In the genomic region with DNA sequence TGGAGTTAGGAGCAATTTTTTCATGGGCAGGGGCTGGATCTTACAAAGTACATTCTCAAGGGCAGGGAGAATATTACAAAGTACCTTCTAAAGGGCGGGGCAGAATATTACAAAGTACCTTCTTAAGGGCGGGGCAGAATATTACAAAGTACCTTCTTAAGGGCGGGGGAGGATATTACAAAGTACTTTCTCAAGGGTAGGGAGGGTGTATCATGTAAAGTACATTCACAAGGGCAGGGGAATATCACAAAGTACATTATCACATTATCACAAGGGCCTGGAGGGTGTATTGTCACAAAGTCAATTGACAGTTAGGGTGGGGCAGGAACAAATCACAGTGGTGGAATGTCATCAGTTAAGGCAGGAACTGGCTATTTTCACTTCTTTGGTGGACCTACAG, we compare ENCODE assay signal across 18 cellular contexts. TPM values are rescaled to one million over a fixed set of nuclear protein-coding genes. Genes with fewer than 3 reads are reported as not detected.
DNase-seq lines count a peak whose midpoint lies in the region; ATAC-seq, FAIRE-seq and TF ChIP-seq lines count a peak whose summit lies in the region.
"Not testable (repeated sequence)": the region's sequence is repeated elsewhere in the genome, so short reads cannot be mapped to it uniquely, and the experiment has no call there.
"Had no signal": no experiment of that assay in that cellular context is flagged by ENCODE, and none has a peak within 500 bp of the region (broad histone marks: within the 10 kb centered on the region; RNA-seq: fewer than 3 reads in every experiment).

No MANE protein-coding gene starts in this region.

- not testable (repeated sequence) for H3K27ac Mint-ChIP-seq in endodermal cell
- H3K27ac Mint-ChIP-seq in progenitor cell of endocrine pancreas (peak overlapping the region; percentile 67), type B pancreatic cell (peak overlapping the region; percentile 87)

- DNase-seq in DMS53 (lab: John Stamatoyannopoulos, UW) = peak; percentile 21
- peak; percentile 12 for DNase-seq in PC-3
- not testable (repeated sequence) for DNase-seq in K562 (ENCODE audit: extremely low read depth in 1 of 4, low spot score in 3 of 4); endodermal cell; hepatocyte (ENCODE audit: low spot score); HepG2 (ENCODE audit: low spot score); progenitor cell of endocrine pancreas (ENCODE audit: low spot score, unreplicated experiment); type B pancreatic cell (ENCODE audit: extremely low spot score, unreplicated experiment)

- not testable (repeated sequence) for H3K9me3 ChIP-seq in PC-3 (ENCODE audit: low read length); K562 (replicated peaks; ENCODE audit: control insufficient read depth, insufficient read depth, low read depth, low read length); hepatocyte (ENCODE audit: low read depth)
- peaks cover 30% of the 10 kb centered on the region for H3K9me3 ChIP-seq in endodermal cell (ENCODE audit: control insufficient read depth, low read length)
- peaks cover 19% of the 10 kb centered on the region for H3K9me3 ChIP-seq in HepG2 (ENCODE audit: low read length)

- in situ Hi-C loops in K562 (cut with MboI); HepG2 (cut with HindIII; ENCODE audit: extremely low pct_ligation_motif_present, low pct_unique_long_range_greater_than_20kb): not testable (repeated sequence)

- H3K9me1 ChIP-seq in K562 (ENCODE audit: control insufficient read depth, insufficient read depth, low read length) = not testable (repeated sequence)

- not testable (repeated sequence) for TF ChIP-seq EP300 in K562 (IDR thresholded peaks at IDR 0.05; ENCODE audit: low read length); HepG2 (IDR thresholded peaks at IDR 0.05; ENCODE audit: low read depth in 2 of 2, low read length in 2 of 2); HepG2 (CRISPR knock-in tag; IDR thresholded peaks at IDR 0.05; ENCODE audit: borderline replicate concordance)

- not testable (repeated sequence) for H3F3A ChIP-seq in PC-3 (ENCODE audit: low read length, unreplicated experiment)

- H3K4me1 ChIP-seq in PC-3 (ENCODE audit: insufficient read depth, low read length); K562 (replicated peaks in 1 of 2; ENCODE audit: control insufficient read depth in 2 of 2, insufficient read depth in 2 of 2, low read length in 2 of 2); endodermal cell (ENCODE audit: control insufficient read depth, insufficient read depth, low read length): not testable (repeated sequence)
- H3K4me1 ChIP-seq in hepatocyte (ENCODE audit: insufficient read depth) (peaks cover 11% of the 10 kb centered on the region), HepG2 (ENCODE audit: insufficient read depth, low read length) (peaks cover 45% of the 10 kb centered on the region)

- not testable (repeated sequence) for H3K36me3 Mint-ChIP-seq in endodermal cell (ENCODE audit: low read depth); progenitor cell of endocrine pancreas (ENCODE audit: insufficient read depth); type B pancreatic cell

- H3K9me2 ChIP-seq in PC-3 (replicated peaks; ENCODE audit: low read length); hepatocyte (replicated peaks; ENCODE audit: insufficient read depth): not testable (repeated sequence)

- CTCF ChIA-PET in PC-3 (lab: Charles Lee); K562 (lab: Yijun Ruan, JAX; ENCODE audit: low intra/inter-chr PET ratio); HepG2 (lab: Yijun Ruan, JAX; ENCODE audit: low intra/inter-chr PET ratio, low total read pairs): not testable (repeated sequence)

- BruUV-seq in PC-3 (replicated peaks; lab: Mats Ljungman, UMichigan); K562 (replicated peaks; lab: Mats Ljungman, UMichigan); HepG2 (replicated peaks; lab: Mats Ljungman, UMichigan): not testable (repeated sequence)

- TF ChIP-seq RAD21 in K562 (CRISPR knock-in tag; conservative IDR thresholded peaks at IDR 0.05 in 1 of 2, IDR thresholded peaks at IDR 0.05 in 1 of 2); HepG2 (CRISPR knock-in tag; IDR thresholded peaks at IDR 0.05): not testable (repeated sequence)

- WGBS in K562 (ENCODE audit: insufficient coverage, low coverage, missing lambda C conversion rate) = 7% methylated on average over 3 of the region's 3 CpGs
- 97 to 100% methylated on average over 1 to 3 of the region's 3 CpGs for WGBS in endodermal cell (ENCODE audit: insufficient coverage in 1 of 2, insufficient read length in 1 of 2), 2 experiments
- WGBS in hepatocyte (ENCODE audit: low lambda C conversion rate, missing lambda C conversion rate) = 100% methylated on average over 3 of the region's 3 CpGs
- WGBS in HepG2 (ENCODE audit: low lambda C conversion rate) = 52% methylated on average over 3 of the region's 3 CpGs

- H3K4me3 ChIP-seq in PC-3 (ENCODE audit: low read length); K562; hepatocyte; HepG2 (replicated peaks in 1 of 3; ENCODE audit: insufficient read depth in 1 of 3, low read depth in 2 of 3, low read length in 3 of 3): not testable (repeated sequence)
- H3K4me3 ChIP-seq in endodermal cell (ENCODE audit: low read length) = peak overlapping the region; percentile 60

- H3K4me1 Mint-ChIP-seq in endodermal cell = peaks cover 20% of the 10 kb centered on the region
- peaks cover 15% of the 10 kb centered on the region for H3K4me1 Mint-ChIP-seq in progenitor cell of endocrine pancreas (ENCODE audit: low read depth)
- not testable (repeated sequence) for H3K4me1 Mint-ChIP-seq in type B pancreatic cell (ENCODE audit: unreplicated experiment)

- not testable (repeated sequence) for H3K36me3 ChIP-seq in PC-3 (ENCODE audit: low read depth, low read length); K562 (ENCODE audit: control insufficient read depth, insufficient read depth, low read length); endodermal cell (ENCODE audit: control insufficient read depth, insufficient read depth, low read length); hepatocyte (replicated peaks; ENCODE audit: insufficient read depth, low read depth); HepG2 (replicated peaks in 1 of 2; ENCODE audit: control insufficient read depth in 1 of 2, insufficient read depth in 2 of 2, low read length in 2 of 2)

- TF ChIP-seq POLR2A in K562 (conservative IDR thresholded peaks at IDR 0.05); HepG2 (IDR thresholded peaks at IDR 0.05; ENCODE audit: insufficient read depth in 1 of 2, low read depth in 2 of 2, low read length in 2 of 2): not testable (repeated sequence)

- H3K9me3 Mint-ChIP-seq in endodermal cell = peaks cover 24% of the 10 kb centered on the region
- H3K9me3 Mint-ChIP-seq in progenitor cell of endocrine pancreas (ENCODE audit: low read depth); type B pancreatic cell: not testable (repeated sequence)

- H3K4me3 Mint-ChIP-seq in endodermal cell; progenitor cell of endocrine pancreas (ENCODE audit: low read depth): not testable (repeated sequence)
- peak overlapping the region; percentile 10 for H3K4me3 Mint-ChIP-seq in type B pancreatic cell

- peak; percentile 24 for ATAC-seq in PC-3
- ATAC-seq in K562, HepG2: not testable (repeated sequence)

- FAIRE-seq in K562 (lab: Jason Lieb, UNC); HepG2 (lab: Jason Lieb, UNC): not testable (repeated sequence)

- H3K79me2 ChIP-seq in PC-3 (ENCODE audit: low read length); K562 (ENCODE audit: control insufficient read depth, insufficient read depth, low read length); hepatocyte; HepG2 (ENCODE audit: insufficient read depth, low read length): not testable (repeated sequence)

- H3K27me3 Mint-ChIP-seq in endodermal cell (ENCODE audit: insufficient read depth); progenitor cell of endocrine pancreas; type B pancreatic cell: not testable (repeated sequence)

- not testable (repeated sequence) for H3K27me3 ChIP-seq in PC-3 (ENCODE audit: low read length); K562 (ENCODE audit: control insufficient read depth in 2 of 2, insufficient read depth in 2 of 2, low read length in 2 of 2); endodermal cell (ENCODE audit: control insufficient read depth, insufficient read depth, low read length, poor library complexity, severe bottlenecking); hepatocyte; HepG2 (ENCODE audit: control insufficient read depth in 1 of 2, insufficient read depth in 2 of 2, low read length in 2 of 2)

- intact Hi-C loops in PC-3 (cut with micrococcal nuclease); K562 (cut with micrococcal nuclease); HepG2 (cut with micrococcal nuclease; ENCODE audit: unreplicated experiment): not testable (repeated sequence)

- POLR2A ChIA-PET in PC-3 (lab: Charles Lee; ENCODE audit: unreplicated experiment); K562 (lab: Yijun Ruan, JAX); HepG2 (lab: Yijun Ruan, JAX): not testable (repeated sequence)

- not testable (repeated sequence) for H4K20me1 ChIP-seq in PC-3 (ENCODE audit: low read length); K562 (replicated peaks; ENCODE audit: control insufficient read depth, insufficient read depth, low read length); hepatocyte (ENCODE audit: insufficient read depth, poor library complexity, severe bottlenecking); HepG2 (ENCODE audit: insufficient read depth, low read length)

- TF ChIP-seq CTCF in PC-3 (conservative IDR thresholded peaks at IDR 0.05; ENCODE audit: low read depth, low read length); K562 (IDR thresholded peaks at IDR 0.05 in 2 of 3, conservative IDR thresholded peaks at IDR 0.05 in 1 of 3; ENCODE audit: insufficient read depth in 2 of 3, low read depth in 1 of 3, low read length in 3 of 3); endodermal cell (conservative IDR thresholded peaks at IDR 0.05); hepatocyte (IDR thresholded peaks at IDR 0.05; ENCODE audit: poor library complexity); HepG2 (CRISPR knock-in tag; IDR thresholded peaks at IDR 0.05); progenitor cell of endocrine pancreas (IDR thresholded peaks at IDR 0.05; ENCODE audit: unreplicated experiment); type B pancreatic cell (conservative IDR thresholded peaks at IDR 0.05): not testable (repeated sequence)

- H3K9ac ChIP-seq in PC-3 (ENCODE audit: low read length); K562 (ENCODE audit: insufficient read depth in 1 of 2, low read depth in 2 of 2, low read length in 2 of 2); endodermal cell (ENCODE audit: extremely low read depth, low read length, poor library complexity, severe bottlenecking); HepG2 (ENCODE audit: insufficient read depth, low read depth, low read length): not testable (repeated sequence)

- not testable (repeated sequence) for H3K4me2 ChIP-seq in PC-3 (ENCODE audit: low read length); K562 (ENCODE audit: insufficient read depth, low read length); HepG2 (ENCODE audit: low read depth, low read length)
- H3K4me2 ChIP-seq in hepatocyte = peak overlapping the region; percentile 21

- not testable (repeated sequence) for H3K27ac ChIP-seq in PC-3 (ENCODE audit: low read length); K562 (ENCODE audit: extremely low read depth, low read depth, low read length); endodermal cell (ENCODE audit: low read depth, low read length)
- peak overlapping the region; percentile 89 for H3K27ac ChIP-seq in hepatocyte
- H3K27ac ChIP-seq in HepG2 (ENCODE audit: extremely low read length, insufficient read depth, low read length) = peak overlapping the region; percentile 43

- not testable (repeated sequence) for H2AFZ ChIP-seq in PC-3 (ENCODE audit: low read length); K562 (ENCODE audit: low read depth, low read length); hepatocyte; HepG2 (ENCODE audit: low read length)

RNA-seq across cellular contexts. Expression of a gene that starts 56.9 kb away (rescaled TPM):
- total RNA-seq in PC-3 (2014; rRNA removed) (0.12 and 0.15 TPM in 2 replicates), K562 (2014; rRNA removed) (not detected in 2 replicates), K562 (2014; rRNA removed; fragmentation: Illumina TruSeq; extraction: Trizol) (not detected in 2 replicates), K562 (2015; rRNA removed; fragmentation: Illumina TruSeq; extraction: Trizol) (not detected in 2 replicates), K562 (2021) (not detected in 2 replicates), endodermal cell (under 1 TPM; 0.09 to 0.22 TPM), hepatocyte (not detected in 2 replicates), HepG2 (2016; rRNA removed; fragmentation: Illumina TruSeq; extraction: Trizol) (not detected in 2 replicates), progenitor cell of endocrine pancreas (not detected in 2 replicates), type B pancreatic cell (ENCODE audit: low replicate concordance) (0.12 TPM in 1 of 2 replicates, not detected in the other)
- not detected in 2 replicates for total RNA-seq in K562 (2011; cell fraction: chromatin; rRNA removed; ENCODE audit: low replicate concordance)
- not detected in 2 replicates for total RNA-seq in K562 (2011; cell fraction: nucleolus; rRNA removed)
- total RNA-seq in K562 (2011; cell fraction: nucleoplasm; rRNA removed) = not detected in 2 replicates
- polyA plus RNA-seq in K562 (2011; rRNA removed) (not detected in 2 replicates), K562 (2014; fragmentation: Illumina TruSeq; extraction: Trizol) (not detected in 2 replicates), K562 (2014; fragmentation: Nextera tagmentation; extraction: Ambion mirVana) (not detected), K562 (2014; rRNA removed) (not detected in 2 replicates), hepatocyte (not detected in 2 replicates), HepG2 (2011; rRNA removed) (not detected in 2 replicates)
- polyA plus RNA-seq in K562 (2011; cell fraction: cytosol; rRNA removed) = not detected in 2 replicates
- not detected in 2 replicates for polyA plus RNA-seq in K562 (2011; cell fraction: nucleus; rRNA removed)
- not detected in 2 replicates for polyA plus RNA-seq in K562 (2012)
- not detected in 2 replicates for polyA minus RNA-seq in K562 (2011; rRNA and poly(A)+ RNA removed)
- polyA minus RNA-seq in K562 (2011; cell fraction: cytosol; rRNA and poly(A)+ RNA removed) = not detected in 2 replicates
- polyA minus RNA-seq in K562 (2011; cell fraction: nucleus; rRNA and poly(A)+ RNA removed) = not detected in 2 replicates
- polyA plus RNA-seq in endodermal cell (2013, experiment 1 of 2) = not detected
- polyA plus RNA-seq in endodermal cell (2013, experiment 2 of 2) = not detected
- not detected in 2 replicates for total RNA-seq in HepG2 (2016; cell fraction: cytosol; rRNA removed; fragmentation: Illumina TruSeq; extraction: Trizol; ENCODE audit: low read depth)
- not detected in 2 replicates for total RNA-seq in HepG2 (2016; cell fraction: insoluble cytoplasmic fraction; rRNA removed; fragmentation: Illumina TruSeq; extraction: Trizol)
- not detected in 2 replicates for total RNA-seq in HepG2 (2016; cell fraction: membrane; rRNA removed; fragmentation: Illumina TruSeq; extraction: Trizol)
- total RNA-seq in HepG2 (2016; cell fraction: nucleus; rRNA removed; fragmentation: Illumina TruSeq; extraction: Trizol) = not detected in 2 replicates
- polyA plus RNA-seq in HepG2 (2011; cell fraction: cytosol; rRNA removed) = not detected in 2 replicates
- polyA plus RNA-seq in HepG2 (2011; cell fraction: nucleus; rRNA removed) = not detected in 2 replicates
- not detected in 2 replicates for polyA plus RNA-seq in HepG2 (2012)
- polyA plus RNA-seq in HepG2 (2016; cell fraction: cytosol; fragmentation: Illumina TruSeq; extraction: Trizol; ENCODE audit: low read depth) = not detected in 2 replicates
- polyA plus RNA-seq in HepG2 (2016; cell fraction: insoluble cytoplasmic fraction; fragmentation: Illumina TruSeq; extraction: Trizol; ENCODE audit: low read depth) = not detected in 2 replicates
- polyA plus RNA-seq in HepG2 (2016; cell fraction: membrane; fragmentation: Illumina TruSeq; extraction: Trizol; ENCODE audit: low read depth) = not detected in 2 replicates
- polyA plus RNA-seq in HepG2 (2016; cell fraction: nucleus; fragmentation: Illumina TruSeq; extraction: Trizol; ENCODE audit: insufficient read depth, low read depth) = not detected in 2 replicates
- not detected in 2 replicates for polyA minus RNA-seq in HepG2 (2011; rRNA and poly(A)+ RNA removed; ENCODE audit: low replicate concordance)
- polyA minus RNA-seq in HepG2 (2011; cell fraction: cytosol; rRNA and poly(A)+ RNA removed) = not detected in 2 replicates
- polyA minus RNA-seq in HepG2 (2011; cell fraction: nucleus; rRNA and poly(A)+ RNA removed) = not detected in 2 replicates
- total RNA-seq: A673; Calu3; CD4-positive, alpha-beta memory T cell; CD4-positive, CD25-positive, alpha-beta regulatory T cell; CD8-positive, alpha-beta memory T cell; Daoy; G401; GM12878 had no signal
- polyA plus RNA-seq: AG04450; CD14-positive monocyte; CD4-positive, alpha-beta memory T cell; CD4-positive, CD25-positive, alpha-beta regulatory T cell; CD8-positive, alpha-beta memory T cell; GM12878 had no signal
